ENCODE assay signal across 16 cellular contexts in the genomic region with DNA sequence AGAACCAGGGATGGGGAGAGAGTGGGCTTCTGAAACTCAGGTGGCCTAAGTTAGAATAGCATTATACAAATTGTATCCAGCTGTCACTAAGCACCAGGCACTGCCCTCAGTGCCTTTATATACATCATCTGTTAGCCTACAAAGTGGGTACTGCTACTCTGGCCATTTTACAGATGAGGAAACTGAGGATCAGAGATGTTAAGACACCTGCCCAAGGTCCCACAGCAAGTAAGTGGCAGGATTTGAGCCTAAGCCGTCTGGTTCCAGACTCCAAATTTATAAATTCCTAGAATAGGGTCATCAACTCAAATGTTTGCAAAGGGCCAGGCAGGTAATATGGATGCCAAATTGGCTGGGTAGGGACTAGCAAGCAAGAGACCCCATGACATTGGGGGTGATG. TPM values are rescaled to one million over a fixed set of nuclear protein-coding genes. Genes with fewer than 3 reads are reported as not detected.
A peak's percentile ranks its signal among the peaks of the same experiment; 100 is the strongest.
DNase-seq lines count a peak whose midpoint lies in the region; ATAC-seq and TF ChIP-seq lines count a peak whose summit lies in the region.
"Had no signal": no experiment of that assay in that cellular context is flagged by ENCODE, and none has a peak within 500 bp of the region (broad histone marks: within the 10 kb centered on the region; RNA-seq: fewer than 3 reads in every experiment).

No MANE protein-coding gene starts in this region.

- BruUV-seq in mammary epithelial cell (replicated peaks; lab: Mats Ljungman, UMichigan) = no TSS peak

- H3K27me3 ChIP-seq in heart right ventricle = no peaks in the 10 kb centered on the region
- no peaks in the 10 kb centered on the region for H3K27me3 ChIP-seq in mammary epithelial cell (ENCODE audit: insufficient read depth, low read length)
- no peaks in the 10 kb centered on the region for H3K27me3 ChIP-seq in neutrophil
- H3K27me3 ChIP-seq: dorsolateral prefrontal cortex, foreskin keratinocyte had no signal

- H3K4me3 ChIP-seq in heart right ventricle (no peak overlapping the region), mammary epithelial cell (replicated peaks in 1 of 3; ENCODE audit: insufficient read depth in 1 of 3, low read depth in 2 of 3, low read length in 3 of 3) (no peak overlapping the region), neutrophil (ENCODE audit: low read depth in 1 of 2, low read length in 1 of 2) (peak overlapping the region in 1 of 2 experiments; percentile 95), urinary bladder (ENCODE audit: low read depth, low read length) (no peak overlapping the region)
- H3K4me3 ChIP-seq: SK-N-MC had no signal

- dilution Hi-C loops in mammary epithelial cell (cut with HindIII; ENCODE audit: low sequenced_read_pairs) = no loop called here

- intact Hi-C loops in heart right ventricle (cut with DNase I) = loop anchor here in 2 of 10 donors (10.0 kb wide), 2 partner anchors 494 to 924 kb away; partner anchors contain the start of genes ZNF267 (in 1 of the 2) and ZNF843 (in 1 of the 2)
- intact Hi-C loops in left ventricle myocardium superior (cut with micrococcal nuclease) = no loop called here
- intact Hi-C loops in mammary epithelial cell (cut with micrococcal nuclease) = loop anchor here (10.0 kb wide), 1 partner anchor 914 kb away; no protein-coding TSS in a partner anchor

- H3K36me3 ChIP-seq in heart right ventricle (peaks cover 0 to 19% (median 0%) of the 10 kb centered on the region in 9 donors), mammary epithelial cell (ENCODE audit: insufficient read depth, low read length) (no peaks in the 10 kb centered on the region), neutrophil (peaks cover 22% of the 10 kb centered on the region), urinary bladder (ENCODE audit: insufficient read depth) (no peaks in the 10 kb centered on the region)

- CTCF ChIA-PET in mammary epithelial cell (lab: Charles Lee; ENCODE audit: low non-redundant PET) = no interaction called here

- DNase-seq in heart right ventricle = no peak
- DNase-seq in left ventricle myocardium superior = no peak
- DNase-seq in mammary epithelial cell = no peak
- no peak for DNase-seq in RPMI8226
- DNase-seq in iPS-NIHi7 (ENCODE audit: extremely low spot score) = no peak
- no peak for DNase-seq in stimulated activated naive CD8-positive, alpha-beta T cell treated with anti-CD3 and anti-CD28 coated beads, Interleukin-15, Interleukin-2, amounts not matched to agents 100 U/mL and 50 U/mL, for 24 hours
- DNase-seq: activated CD8-positive, alpha-beta memory T cell treated with anti-CD3 and anti-CD28 coated beads, Interleukin-2, amount 50 U/mL, for 4 hours; amniotic stem cell; foreskin keratinocyte; kidney; WERI-Rb-1 had no signal

- no peak overlapping the region for H2AFZ ChIP-seq in mammary epithelial cell (ENCODE audit: low read depth, low read length)

- no peak for ATAC-seq in heart right ventricle
- ATAC-seq in left ventricle myocardium superior = no peak
- ATAC-seq in stimulated activated naive CD8-positive, alpha-beta T cell treated with anti-CD3 and anti-CD28 coated beads, Interleukin-15, Interleukin-2, amounts not matched to agents 100 U/mL and 50 U/mL, for 24 hours = no peak
- ATAC-seq: foreskin keratinocyte had no signal

- TF ChIP-seq CTCF in heart right ventricle (IDR thresholded peaks at IDR 0.05) = no peak
- TF ChIP-seq CTCF in mammary epithelial cell (conservative IDR thresholded peaks at IDR 0.05 in 1 of 2, IDR thresholded peaks at IDR 0.05 in 1 of 2; ENCODE audit: extremely low read depth in 1 of 2, insufficient read depth in 1 of 2, low read depth in 1 of 2, low read length in 2 of 2) = no peak
- TF ChIP-seq CTCF in neutrophil (IDR thresholded peaks at IDR 0.05) = no peak

- H4K20me1 ChIP-seq in mammary epithelial cell (ENCODE audit: insufficient read depth, low read length) = no peaks in the 10 kb centered on the region

- H3K9me3 ChIP-seq in heart right ventricle = no peaks in the 10 kb centered on the region
- H3K9me3 ChIP-seq in mammary epithelial cell (replicated peaks; ENCODE audit: insufficient read depth, low read length) = no peaks in the 10 kb centered on the region
- no peaks in the 10 kb centered on the region for H3K9me3 ChIP-seq in neutrophil

- WGBS in heart right ventricle, 2 donors = 80 to 82% methylated on average over 1 of the region's 1 CpG
- 82% methylated on average over 1 of the region's 1 CpG for WGBS in mammary epithelial cell (ENCODE audit: low coverage, missing lambda C conversion rate)
- 43% methylated on average over 1 of the region's 1 CpG for WGBS in urinary bladder

- H3K4me1 ChIP-seq in heart right ventricle (peaks cover 6 to 52% (median 42%) of the 10 kb centered on the region in 9 donors), mammary epithelial cell (ENCODE audit: insufficient read depth, low read length) (peaks cover 24% of the 10 kb centered on the region), neutrophil (ENCODE audit: control insufficient read depth in 1 of 2, insufficient read depth in 1 of 2, low read depth in 1 of 2, low read length in 1 of 2) (peaks cover 39 to 51% of the 10 kb centered on the region in 2 experiments), urinary bladder (ENCODE audit: insufficient read depth) (peaks cover 2% of the 10 kb centered on the region)

- H3K4me2 ChIP-seq in mammary epithelial cell (ENCODE audit: insufficient read depth, low read depth, low read length) = peak overlapping the region; percentile 96

- no peak overlapping the region for H3K9ac ChIP-seq in mammary epithelial cell (ENCODE audit: insufficient read depth, low read length)

- peaks cover 21% of the 10 kb centered on the region for H3K79me2 ChIP-seq in mammary epithelial cell (ENCODE audit: insufficient read depth, low read length)

- H3K27ac ChIP-seq in heart right ventricle (peak overlapping the region in 7 of 10 donors; percentile 18 to 96 (median 86)), mammary epithelial cell (ENCODE audit: insufficient read depth, low read depth, low read length) (no peak overlapping the region), neutrophil (peak overlapping the region; percentile 96), urinary bladder (ENCODE audit: low read depth) (peak overlapping the region; percentile 72)
- H3K27ac ChIP-seq: foreskin keratinocyte, SK-N-MC, WERI-Rb-1 had no signal

- in situ Hi-C loops in mammary epithelial cell (cut with MboI; ENCODE audit: low sequenced_read_pairs in 2 of 2) = no loop called here

RNA-seq across cellular contexts. Expression of gene ORAI3, which starts 2.3 kb away (rescaled TPM):
- 10 to 100 TPM in 8 of 10 donors, 1 to 10 TPM in 2; 7.8 to 19.8 (median 11.4) TPM for total RNA-seq in heart right ventricle
- 10 to 100 TPM; 10.1 to 15.4 TPM for polyA plus RNA-seq in heart right ventricle
- total RNA-seq in left ventricle myocardium superior = 10.8 TPM
- 10 to 100 TPM; 31.7 to 37.2 TPM for total RNA-seq in mammary epithelial cell
- polyA plus RNA-seq in mammary epithelial cell = 31.2 TPM
- 29.5 TPM for polyA minus RNA-seq in mammary epithelial cell
- 16.7 TPM for total RNA-seq in urinary bladder
- 39.7 TPM for polyA plus RNA-seq in urinary bladder

RNA-seq across cellular contexts. Expression of gene SETD1A, which starts 6.4 kb away (rescaled TPM):
- total RNA-seq in heart right ventricle (10 to 100 TPM in 2 of 10 donors, 1 to 10 TPM in 8; 7.5 to 11.4 (median 9.2) TPM), left ventricle myocardium superior (11.0 TPM), mammary epithelial cell (10 to 100 TPM in 1 of 2 donors, 1 to 10 TPM in 1; 8.5 to 14.8 TPM), urinary bladder (2.9 TPM)
- polyA plus RNA-seq in heart right ventricle (10 to 100 TPM in 1 of 2 donors, 1 to 10 TPM in 1; 5.8 to 11.2 TPM), mammary epithelial cell (2.6 TPM), urinary bladder (14.6 TPM)
- 10.4 TPM for polyA minus RNA-seq in mammary epithelial cell

RNA-seq across cellular contexts. Expression of gene FBXL19, which starts 27.8 kb away (rescaled TPM):
- total RNA-seq in heart right ventricle = 1 to 10 TPM; 4.1 to 8.7 (median 5.8) TPM
- polyA plus RNA-seq in heart right ventricle = 10 to 100 TPM in 1 of 2 donors, 1 to 10 TPM in 1; 5.4 to 14.1 TPM
- 5.7 TPM for total RNA-seq in left ventricle myocardium superior
- 10 to 100 TPM; 18.5 to 24.9 TPM for total RNA-seq in mammary epithelial cell
- polyA plus RNA-seq in mammary epithelial cell = 8.4 TPM
- polyA minus RNA-seq in mammary epithelial cell = 28.9 TPM
- total RNA-seq in urinary bladder = 9.6 TPM
- polyA plus RNA-seq in urinary bladder = 15.2 TPM

RNA-seq across cellular contexts. Expression of gene HSD3B7, which starts 33.8 kb away (rescaled TPM):
- total RNA-seq in heart right ventricle (10 to 100 TPM in 1 of 10 donors, 1 to 10 TPM in 9; 3.3 to 13.3 (median 5.3) TPM), left ventricle myocardium superior (7.4 TPM), mammary epithelial cell (1 to 10 TPM; 3.8 to 3.9 TPM), urinary bladder (11.0 TPM)
- polyA plus RNA-seq in heart right ventricle (10 to 100 TPM in 1 of 2 donors, 1 to 10 TPM in 1; 6.8 to 12.2 TPM), mammary epithelial cell (3.3 TPM), urinary bladder (20.3 TPM)
- polyA minus RNA-seq in mammary epithelial cell = 1.1 TPM

RNA-seq across cellular contexts. Expression of gene CTF1, which starts 54.8 kb away (rescaled TPM):
- 10 to 100 TPM in 9 of 10 donors, 1 to 10 TPM in 1; 8.6 to 28.2 (median 19.9) TPM for total RNA-seq in heart right ventricle
- polyA plus RNA-seq in heart right ventricle = 10 to 100 TPM in 1 of 2 donors, 1 to 10 TPM in 1; 6.5 to 10.4 TPM
- total RNA-seq in left ventricle myocardium superior = 7.5 TPM
- 1 to 10 TPM in 1 of 2 donors, under 1 TPM in 1; 0.94 to 2.8 TPM for total RNA-seq in mammary epithelial cell
- 2.1 TPM for polyA plus RNA-seq in mammary epithelial cell
- polyA minus RNA-seq in mammary epithelial cell = 3.3 TPM
- total RNA-seq in urinary bladder = 2.1 TPM
- 16.8 TPM for polyA plus RNA-seq in urinary bladder
- total RNA-seq: HT1080 had no signal
